In the genomic region with DNA sequence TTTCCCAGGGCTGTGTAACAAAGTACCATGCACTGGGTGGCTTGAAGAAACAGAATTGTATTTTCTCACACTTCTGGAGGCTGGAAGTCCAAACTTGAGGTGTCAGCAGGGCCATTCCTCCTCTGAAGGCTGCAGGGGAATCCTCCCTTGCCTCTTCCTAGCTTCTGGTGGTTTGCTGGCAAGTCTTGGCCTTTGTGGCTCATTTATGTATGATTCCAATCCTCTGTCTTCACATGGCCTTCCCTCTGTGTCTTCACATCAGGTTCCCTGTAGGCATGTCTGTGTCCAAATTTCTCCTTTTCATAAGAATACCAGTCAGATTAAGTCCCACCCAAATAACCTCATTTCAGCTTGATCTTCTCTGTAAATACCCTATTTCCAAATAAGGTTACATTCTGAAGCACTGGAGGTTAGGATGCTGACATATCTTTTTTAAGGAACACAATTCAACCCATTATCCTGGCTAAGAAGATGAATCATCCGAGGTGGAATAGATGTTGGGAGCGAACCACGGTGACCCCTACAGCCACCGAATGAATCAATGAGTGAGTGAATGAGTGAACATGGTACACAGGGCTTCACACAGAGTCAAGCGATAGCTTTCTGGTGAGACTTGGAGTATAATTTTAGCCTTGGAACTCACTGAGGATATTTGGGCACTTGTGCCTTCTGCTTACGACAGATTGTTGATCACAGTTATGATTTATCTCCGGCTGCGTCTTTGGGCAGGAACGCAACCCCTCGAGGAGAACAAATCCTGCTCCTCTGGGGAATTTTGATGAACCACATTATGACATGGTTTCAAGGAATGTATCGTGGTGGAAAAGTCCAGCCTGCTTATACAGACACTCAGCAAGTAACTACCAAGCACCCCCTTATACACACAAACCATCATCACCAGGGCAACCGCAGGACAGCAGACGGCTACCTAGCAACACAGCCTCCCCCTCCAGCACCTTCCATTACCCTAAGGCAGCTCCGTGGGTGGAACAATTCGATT, we compare ENCODE assay signal across 8 cellular contexts. TPM values are rescaled to one million over a fixed set of nuclear protein-coding genes. Genes with fewer than 3 reads are reported as not detected.
DNase-seq lines count a peak whose midpoint lies in the region; ATAC-seq and TF ChIP-seq lines count a peak whose summit lies in the region.

No MANE protein-coding gene starts in this region.

- intact Hi-C loops in right cardiac atrium (cut with DNase I) (no loop called here), Right ventricle myocardium superior (cut with DNase I) (no loop called here), aorta (cut with DNase I) (loop anchor here in 1 of 2 donors (2.0 kb wide), 1 partner anchor 15 kb away; no protein-coding TSS in a partner anchor)

- TF ChIP-seq CTCF in choroid plexus epithelial cell (conservative IDR thresholded peaks at IDR 0.05; ENCODE audit: low read depth, low read length), result no peak

- H3K27ac ChIP-seq in right cardiac atrium (ENCODE audit: low read length), result no peak overlapping the region
- peak overlapping the region; percentile 95 to 98 for H3K27ac ChIP-seq in aorta (ENCODE audit: low read depth in 1 of 2, low read length in 2 of 2)

- H3K4me1 ChIP-seq in right cardiac atrium (ENCODE audit: control insufficient read depth, insufficient read depth, low read length), result no peaks in the 10 kb centered on the region
- H3K4me1 ChIP-seq in mucosa of stomach (ENCODE audit: control insufficient read depth, insufficient read depth, low read length), result peaks cover 10% of the 10 kb centered on the region
- peaks cover 2 to 8% of the 10 kb centered on the region in 2 donors for H3K4me1 ChIP-seq in aorta (ENCODE audit: control insufficient read depth in 1 of 2, insufficient read depth in 2 of 2, low read length in 2 of 2)

- ATAC-seq in right cardiac atrium (peak; percentile 31 to 41), Right ventricle myocardium superior (ENCODE audit: poor library complexity) (no peak), aorta (ENCODE audit: low FRiP score) (peak; percentile 78), GM19351 (IDR thresholded peaks at IDR 0.05; ENCODE audit: unreplicated experiment) (no peak)

- H3K36me3 ChIP-seq in mucosa of stomach (ENCODE audit: control insufficient read depth, insufficient read depth, low read length) (no peaks in the 10 kb centered on the region), aorta (ENCODE audit: control insufficient read depth in 1 of 2, insufficient read depth in 2 of 2, low read length in 1 of 2) (no peaks in the 10 kb centered on the region)

- H3K4me3 ChIP-seq in right cardiac atrium (ENCODE audit: low read length) (no peak overlapping the region), choroid plexus epithelial cell (ENCODE audit: low read depth, low read length) (no peak overlapping the region), mucosa of stomach (ENCODE audit: low read length) (no peak overlapping the region), aorta (ENCODE audit: low read length in 2 of 2) (no peak overlapping the region)

- no peaks in the 10 kb centered on the region for H3K9me3 ChIP-seq in right cardiac atrium (ENCODE audit: control insufficient read depth, low read length)
- no peaks in the 10 kb centered on the region for H3K9me3 ChIP-seq in mucosa of stomach (ENCODE audit: control insufficient read depth, low read length)
- H3K9me3 ChIP-seq in aorta (ENCODE audit: control insufficient read depth, low read length), result no peaks in the 10 kb centered on the region

- H3K27me3 ChIP-seq in right cardiac atrium (ENCODE audit: control insufficient read depth, insufficient read depth), result no peaks in the 10 kb centered on the region
- no peaks in the 10 kb centered on the region for H3K27me3 ChIP-seq in mucosa of stomach (ENCODE audit: control insufficient read depth, insufficient read depth, low read length)
- H3K27me3 ChIP-seq in aorta (ENCODE audit: control insufficient read depth in 1 of 2, insufficient read depth in 2 of 2, low read length in 1 of 2), result no peaks in the 10 kb centered on the region

- WGBS in right cardiac atrium, result 78% methylated on average over 15 of the region's 15 CpGs
- WGBS in aorta, 2 donors, result 8 to 11% methylated on average over 15 of the region's 15 CpGs

- H3K9ac ChIP-seq in mucosa of stomach (ENCODE audit: low read length), result peak overlapping the region; percentile 13

- DNase-seq in right cardiac atrium (no peak), Right ventricle myocardium superior (no peak), choroid plexus epithelial cell (ENCODE audit: low read depth) (peak; percentile 98), aorta (peak; percentile 77 to 87), KG1 (lab: John Stamatoyannopoulos, UW) (no peak)
- no peak for DNase-seq in activated naive CD4-positive, alpha-beta T cell (lab: John Stamatoyannopoulos, UW)

RNA-seq across cellular contexts. Expression of a gene that starts 34.3 kb away (rescaled TPM):
- total RNA-seq in right cardiac atrium (100 to 1,000 TPM in 1 of 4 donors, 10 to 100 TPM in 3; 92.1 to 115 (median 95.1) TPM), Right ventricle myocardium superior (34.8 TPM), aorta (100 to 1,000 TPM; 315 to 605 TPM)
- polyA plus RNA-seq in right cardiac atrium (62.9 TPM), aorta (100 to 1,000 TPM in 1 of 2 donors, 10 to 100 TPM in 1; 87.7 to 245 TPM)

Comparison
In these comparisons a context has a peak if more than half of its experiments do, and no peak if none do; other contexts are left out.
1. ATAC-seq: peak in right cardiac atrium (2 of 2) and aorta (single experiment); none in Right ventricle myocardium superior (single experiment) and GM19351 (single experiment).
2. DNase-seq: peak in choroid plexus epithelial cell (single experiment) and aorta (2 of 2); none in right cardiac atrium (0 of 3), Right ventricle myocardium superior (single experiment), activated naive CD4-positive, alpha-beta T cell (0 of 4) and KG1 (single experiment).